ENCODE assay signal across 8 cellular contexts in genomic region chr15:97904196-97904572, GRCh38. TPM values are rescaled to one million over a fixed set of nuclear protein-coding genes. Genes with fewer than 3 reads are reported as not detected.
A peak's percentile ranks its signal among the peaks of the same experiment; 100 is the strongest.
DNase-seq lines count a peak whose midpoint lies in the region; ATAC-seq and TF ChIP-seq lines count a peak whose summit lies in the region.

No MANE protein-coding gene starts in this region.

- H3K9ac ChIP-seq in adipocyte (ENCODE audit: low read length) (no peak overlapping the region), rectal smooth muscle tissue (ENCODE audit: low read length) (no peak overlapping the region)

- intact Hi-C loops in left ventricle myocardium inferior (cut with micrococcal nuclease): loop anchor here (10.0 kb wide), 3 partner anchors 271 to 521 kb away; no protein-coding TSS in a partner anchor

- H3K9me3 ChIP-seq in adipocyte (ENCODE audit: control insufficient read depth, low read length) (no peaks in the 10 kb centered on the region), left ventricle myocardium inferior (replicated peaks) (no peaks in the 10 kb centered on the region)

- no peak for ATAC-seq in HG03469 (IDR thresholded peaks at IDR 0.05; ENCODE audit: unreplicated experiment)

- peak; percentile 78 for DNase-seq in AG08396 (ENCODE audit: low spot score)
- DNase-seq in GM13976 (ENCODE audit: low spot score): peak; percentile 44
- peak; percentile 36 for DNase-seq in NCI-H2227 treated with DMSO at 0.1 percent for 48 hours (lab: John Stamatoyannopoulos, UW)
- peak; percentile 67 for DNase-seq in adipocyte (ENCODE audit: low read depth)
- peak; percentile 65 for DNase-seq in left ventricle myocardium inferior
- no peak for DNase-seq in NCI-H446 treated with DMSO at 0.1 percent for 48 hours (lab: John Stamatoyannopoulos, UW)

- in situ Hi-C loops in GM13976 (cut with MboI; ENCODE audit: low sequenced_read_pairs, unreplicated experiment): loop anchor here (10.0 kb wide), 1 partner anchor 391 kb away; no protein-coding TSS in a partner anchor

- TF ChIP-seq CTCF in GM13976 (IDR thresholded peaks at IDR 0.05; ENCODE audit: borderline replicate concordance, control extremely low read depth, extremely low read depth, insufficient read depth, missing control alignments) (peak; percentile 26), left ventricle myocardium inferior (IDR thresholded peaks at IDR 0.05; ENCODE audit: borderline replicate concordance) (peak; percentile 77)

- H3K27me3 ChIP-seq in adipocyte (replicated peaks; ENCODE audit: control insufficient read depth, insufficient read depth, low read length) (peaks cover 12% of the 10 kb centered on the region), left ventricle myocardium inferior (ENCODE audit: low read depth) (peaks cover 57% of the 10 kb centered on the region), rectal smooth muscle tissue (ENCODE audit: control insufficient read depth, insufficient read depth, low read length) (no peaks in the 10 kb centered on the region)

- peaks cover 21% of the 10 kb centered on the region for H3K4me1 ChIP-seq in adipocyte (ENCODE audit: control insufficient read depth, insufficient read depth, low read length)
- no peaks in the 10 kb centered on the region for H3K4me1 ChIP-seq in left ventricle myocardium inferior
- H3K4me1 ChIP-seq in rectal smooth muscle tissue (ENCODE audit: control insufficient read depth, insufficient read depth, low read length): no peaks in the 10 kb centered on the region

- no peaks in the 10 kb centered on the region for H3K36me3 ChIP-seq in adipocyte (ENCODE audit: control insufficient read depth, insufficient read depth, low read length, severe bottlenecking)
- H3K36me3 ChIP-seq in left ventricle myocardium inferior: no peaks in the 10 kb centered on the region
- no peaks in the 10 kb centered on the region for H3K36me3 ChIP-seq in rectal smooth muscle tissue (ENCODE audit: control insufficient read depth, insufficient read depth, low read length)

- H3K27ac ChIP-seq in left ventricle myocardium inferior (replicated peaks) (no peak overlapping the region), rectal smooth muscle tissue (ENCODE audit: low read depth, low read length) (no peak overlapping the region)

- H3K4me3 ChIP-seq in adipocyte (ENCODE audit: low read length) (peak overlapping the region; percentile 30), left ventricle myocardium inferior (no peak overlapping the region), rectal smooth muscle tissue (ENCODE audit: low read length) (peak overlapping the region; percentile 25)

RNA-seq across cellular contexts. Expression of gene ARRDC4, which starts 56.3 kb away (rescaled TPM):
- 11.8 TPM for total RNA-seq in left ventricle myocardium inferior
